18 cellular contexts compared by ENCODE assay signal in the genomic region with DNA sequence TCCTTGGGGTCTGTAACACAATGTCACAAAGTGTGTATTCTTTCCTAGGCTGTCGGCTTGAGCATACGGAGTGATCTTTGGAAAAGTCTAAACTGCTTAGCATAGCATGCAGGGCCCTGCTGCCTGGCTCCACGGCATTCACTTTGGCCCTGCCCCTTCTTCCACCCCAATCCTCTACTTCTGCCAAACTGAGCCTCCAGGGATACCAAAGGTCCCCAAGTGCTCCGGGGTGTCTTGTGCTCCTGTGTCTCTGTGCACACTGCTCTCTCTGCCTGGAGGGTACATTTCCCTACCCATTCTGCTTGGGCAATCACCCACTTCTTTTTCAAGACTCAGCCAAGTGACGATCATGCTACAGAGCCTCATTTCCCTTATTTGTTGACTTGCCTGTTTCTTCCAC.
A peak's percentile ranks its signal among the peaks of the same experiment; 100 is the strongest.
DNase-seq lines count a peak whose midpoint lies in the region; TF ChIP-seq lines count a peak whose summit lies in the region.
"Had no signal": no experiment of that assay in that cellular context is flagged by ENCODE, and none has a peak within 500 bp of the region (broad histone marks: within the 10 kb centered on the region; RNA-seq: fewer than 3 reads in every experiment).

No MANE protein-coding gene starts in this region.

- H3K27me3 ChIP-seq in muscle layer of duodenum (ENCODE audit: low read depth, low read length) (no peaks in the 10 kb centered on the region), tibial artery (no peaks in the 10 kb centered on the region)
- H3K27me3 ChIP-seq: neutrophil had no signal

- H3K4me3 ChIP-seq in muscle layer of duodenum (ENCODE audit: low read depth in 1 of 2, low read length in 2 of 2) (no peak overlapping the region), tibial artery (no peak overlapping the region)
- H3K4me3 ChIP-seq: psoas muscle, smooth muscle cell had no signal

- H3K27ac ChIP-seq in cingulate gyrus (ENCODE audit: low read depth, low read length) = peak overlapping the region; percentile 13
- peak overlapping the region; percentile 43 for H3K27ac ChIP-seq in muscle layer of duodenum (ENCODE audit: low read length)
- H3K27ac ChIP-seq in tibial artery = peak overlapping the region; percentile 83 to 86
- H3K27ac ChIP-seq: neutrophil, psoas muscle had no signal

- TF ChIP-seq CTCF in tibial artery (IDR thresholded peaks at IDR 0.05) = no peak
- TF ChIP-seq CTCF in GM13977 (IDR thresholded peaks at IDR 0.05; ENCODE audit: extremely low read depth, insufficient read depth, missing control alignments) = no peak

- H3K4me1 ChIP-seq in muscle layer of duodenum (ENCODE audit: control insufficient read depth in 1 of 2, insufficient read depth in 2 of 2, low read length in 2 of 2) = peaks cover 11 to 32% of the 10 kb centered on the region in 2 donors
- peaks cover 0 to 98% (median 58%) of the 10 kb centered on the region in 4 donors for H3K4me1 ChIP-seq in tibial artery

- H3K36me3 ChIP-seq in muscle layer of duodenum (ENCODE audit: control insufficient read depth in 1 of 2, insufficient read depth in 2 of 2, low read length in 2 of 2) = no peaks in the 10 kb centered on the region
- peaks cover 0 to 7% (median 4%) of the 10 kb centered on the region in 3 donors for H3K36me3 ChIP-seq in tibial artery
- H3K36me3 ChIP-seq: neutrophil had no signal

- H3K9me3 ChIP-seq in muscle layer of duodenum (ENCODE audit: control insufficient read depth in 1 of 2, low read length in 2 of 2) = no peaks in the 10 kb centered on the region
- H3K9me3 ChIP-seq in tibial artery = no peaks in the 10 kb centered on the region
- H3K9me3 ChIP-seq: psoas muscle had no signal

- intact Hi-C loops in tibial artery (cut with DNase I; ENCODE audit: low total_unique reads) = loop anchor here (10.0 kb wide), 1 partner anchor 62 kb away; no protein-coding TSS in a partner anchor

- in situ Hi-C loops in GM13977 (cut with MboI; ENCODE audit: low pct_unique_long_range_greater_than_20kb, low sequenced_read_pairs, unreplicated experiment) = no loop called here

- DNase-seq in RPMI7951 (ENCODE audit: low read depth) (peak; percentile 35), tibial artery (peak; percentile 29 to 83), GM13977 (ENCODE audit: low spot score) (no peak), NCI-H1694 treated with DMSO at 0.1 percent for 48 hours (lab: John Stamatoyannopoulos, UW) (no peak), NCI-H345 (lab: John Stamatoyannopoulos, UW) (no peak)
- DNase-seq: activated CD4-positive, alpha-beta memory T cell treated with anti-CD3 and anti-CD28 coated beads, Interleukin-2, amount 10 ng/mL, durations not matched to agents 7 days and 5 days; activated naive CD8-positive, alpha-beta T cell treated with anti-CD3 and anti-CD28 coated beads for 36 hours; effector memory CD4-positive, alpha-beta T cell; islet precursor cell; NCI-H1092 treated with DMSO at 0.1 percent for 48 hours; NCI-H2081; NCI-H82; psoas muscle; stimulated activated CD4-positive, alpha-beta T cell treated with anti-CD3 and anti-CD28 coated beads, Interleukin-2, amount 100 ng/mL, for 24 hours had no signal

Comparison
In these comparisons a context has a peak if more than half of its experiments do, and no peak if none do; other contexts are left out.
1. DNase-seq: peak in RPMI7951 (single experiment) and tibial artery (2 of 2); none in GM13977 (single experiment), NCI-H1694 treated with DMSO at 0.1 percent for 48 hours (single experiment) and NCI-H345 (single experiment).
2. H3K27ac ChIP-seq: peak in every context shown above with its lines; median percentile 84 in tibial artery; 43 in muscle layer of duodenum; 13 in cingulate gyrus.